Comparison of ENCODE assay signal across 15 cellular contexts in the genomic region with DNA sequence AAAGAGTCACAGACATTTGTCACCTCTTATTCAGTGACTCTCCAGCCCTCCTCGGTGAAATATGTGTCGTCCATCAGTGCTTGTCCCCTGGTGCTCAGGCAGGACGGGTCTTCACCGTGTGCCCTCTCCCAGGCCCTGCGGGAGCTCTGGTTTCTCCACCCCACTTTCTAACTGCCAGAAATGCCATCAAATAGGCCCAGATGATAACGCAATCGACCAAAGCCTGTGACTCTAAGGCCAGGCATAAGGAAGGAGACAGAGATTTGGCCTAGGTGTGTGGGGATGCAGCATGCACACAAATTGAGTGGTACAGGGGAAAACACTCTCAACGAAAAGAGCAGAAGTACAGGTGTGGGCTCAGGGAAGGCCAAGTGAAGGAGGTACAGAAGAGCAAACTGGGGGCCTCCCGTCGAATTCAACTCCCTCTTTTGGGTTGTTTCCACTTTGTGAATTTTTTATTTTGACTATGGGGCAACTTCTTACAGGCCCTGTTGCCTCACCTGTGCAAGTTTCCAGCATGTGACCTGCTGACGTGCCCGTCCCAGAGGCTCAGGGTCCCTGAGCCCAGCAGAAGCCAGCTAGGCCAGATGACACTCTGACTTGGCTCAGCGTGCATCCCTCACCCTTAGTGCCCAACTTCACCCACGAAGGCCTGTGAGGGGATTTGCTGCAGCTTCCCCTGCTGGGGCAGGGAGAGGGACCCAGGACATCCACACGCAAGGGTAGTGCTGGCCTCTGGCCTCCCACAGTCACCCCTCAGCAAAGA. TPM values are rescaled to one million over a fixed set of nuclear protein-coding genes. Genes with fewer than 3 reads are reported as not detected.
DNase-seq lines count a peak whose midpoint lies in the region; ATAC-seq and TF ChIP-seq lines count a peak whose summit lies in the region.
"Had no signal": no experiment of that assay in that cellular context is flagged by ENCODE, and none has a peak within 500 bp of the region (broad histone marks: within the 10 kb centered on the region; RNA-seq: fewer than 3 reads in every experiment).

No MANE protein-coding gene starts in this region.

- H3K9me3 ChIP-seq in mucosa of descending colon = no peaks in the 10 kb centered on the region
- H3K9me3 ChIP-seq: Caco-2, HAP-1, pancreas had no signal

- no peaks in the 10 kb centered on the region for H3K36me3 Mint-ChIP-seq in T-cell
- H3K36me3 Mint-ChIP-seq in immature natural killer cell = no peaks in the 10 kb centered on the region

- ATAC-seq in T-cell (replicated peaks in 1 of 4) (no peak), mucosa of descending colon (no peak), GM21526 (IDR thresholded peaks at IDR 0.05; ENCODE audit: low FRiP score, unreplicated experiment) (no peak)
- ATAC-seq: esophagus mucosa had no signal

- no peaks in the 10 kb centered on the region for H3K27me3 Mint-ChIP-seq in T-cell
- peaks cover 2 to 15% (median 14%) of the 10 kb centered on the region in 3 donors for H3K27me3 Mint-ChIP-seq in immature natural killer cell (ENCODE audit: low read depth in 3 of 3)

- H3K9me3 Mint-ChIP-seq in T-cell (no peaks in the 10 kb centered on the region), immature natural killer cell (no peaks in the 10 kb centered on the region)

- H3K4me3 ChIP-seq in GM12875 (ENCODE audit: low read depth, low read length) (peak overlapping the region; percentile 21), mucosa of descending colon (no peak overlapping the region)
- H3K4me3 ChIP-seq: HAP-1, pancreas had no signal

- intact Hi-C loops in mucosa of descending colon (cut with DNase I, micrococcal nuclease) = no loop called here

- CTCF ChIA-PET in T-cell (lab: Charles Lee) = interaction anchor here (0.6 to 6.2 kb wide), 4 partner anchors 17 to 238 kb away, joined by 3 to 56 read pairs (median 4); no protein-coding TSS in a partner anchor

- H3K4me1 ChIP-seq in mucosa of descending colon (ENCODE audit: low read depth) = peaks cover 7% of the 10 kb centered on the region
- H3K4me1 ChIP-seq: Caco-2 had no signal

- H3K4me1 Mint-ChIP-seq in T-cell = peaks cover 65 to 71% (median 68%) of the 10 kb centered on the region in 3 donors
- peaks cover 69 to 77% of the 10 kb centered on the region in 2 donors for H3K4me1 Mint-ChIP-seq in immature natural killer cell

- peak overlapping the region; percentile 94 to 99 for H3K27ac Mint-ChIP-seq in T-cell
- H3K27ac Mint-ChIP-seq in immature natural killer cell = peak overlapping the region; percentile 95 to 98 (median 98)

- H3K4me3 Mint-ChIP-seq in T-cell = peak overlapping the region; percentile 66 to 82 (median 68)
- peak overlapping the region; percentile 76 to 96 (median 85) for H3K4me3 Mint-ChIP-seq in immature natural killer cell

- no peaks in the 10 kb centered on the region for H3K36me3 ChIP-seq in mucosa of descending colon (ENCODE audit: low read depth)
- H3K36me3 ChIP-seq: pancreas had no signal

- TF ChIP-seq CTCF in C4-2B (conservative IDR thresholded peaks at IDR 0.05) (no peak), GM12875 (IDR thresholded peaks at IDR 0.05; ENCODE audit: borderline replicate concordance, insufficient read depth, low read depth, low read length) (no peak), mucosa of descending colon (IDR thresholded peaks at IDR 0.05) (no peak)

- no peak for DNase-seq in T-cell
- no peak for DNase-seq in immature natural killer cell
- DNase-seq in mucosa of descending colon = no peak
- no peak for DNase-seq in mucosa of gallbladder (ENCODE audit: low spot score)
- DNase-seq in cerebellum (ENCODE audit: low spot score) = no peak
- DNase-seq: Caco-2; hippocampal formation; NCI-H2029 treated with DMSO at 0.1 percent for 48 hours; pancreas; stimulated activated CD4-positive, alpha-beta T cell treated with anti-CD3 and anti-CD28 coated beads, Interleukin-2, amount 100 ng/mL, for 24 hours had no signal

- POLR2A ChIA-PET in T-cell (lab: Charles Lee) = interaction anchor here (1.1 to 1.7 kb wide), 2 partner anchors 8 to 36 kb away, joined by 3 to 5 read pairs; no protein-coding TSS in a partner anchor

- H3K27ac ChIP-seq in C4-2B = peak overlapping the region; percentile 82

RNA-seq across cellular contexts. Expression of gene NUP210, which starts 4.7 kb away (rescaled TPM):
- total RNA-seq in T-cell (100 to 1,000 TPM; 117 to 148 (median 125) TPM), mucosa of descending colon (10 to 100 TPM in 1 of 3 donors, 1 to 10 TPM in 2; 6.7 to 14.8 (median 8.1) TPM), mucosa of gallbladder (12.1 TPM), cerebellum (13.8 TPM)
- 100 to 1,000 TPM in 1 of 3 donors, 10 to 100 TPM in 2; 10.9 to 120 (median 36.7) TPM for polyA plus RNA-seq in immature natural killer cell
